In the genomic region with DNA sequence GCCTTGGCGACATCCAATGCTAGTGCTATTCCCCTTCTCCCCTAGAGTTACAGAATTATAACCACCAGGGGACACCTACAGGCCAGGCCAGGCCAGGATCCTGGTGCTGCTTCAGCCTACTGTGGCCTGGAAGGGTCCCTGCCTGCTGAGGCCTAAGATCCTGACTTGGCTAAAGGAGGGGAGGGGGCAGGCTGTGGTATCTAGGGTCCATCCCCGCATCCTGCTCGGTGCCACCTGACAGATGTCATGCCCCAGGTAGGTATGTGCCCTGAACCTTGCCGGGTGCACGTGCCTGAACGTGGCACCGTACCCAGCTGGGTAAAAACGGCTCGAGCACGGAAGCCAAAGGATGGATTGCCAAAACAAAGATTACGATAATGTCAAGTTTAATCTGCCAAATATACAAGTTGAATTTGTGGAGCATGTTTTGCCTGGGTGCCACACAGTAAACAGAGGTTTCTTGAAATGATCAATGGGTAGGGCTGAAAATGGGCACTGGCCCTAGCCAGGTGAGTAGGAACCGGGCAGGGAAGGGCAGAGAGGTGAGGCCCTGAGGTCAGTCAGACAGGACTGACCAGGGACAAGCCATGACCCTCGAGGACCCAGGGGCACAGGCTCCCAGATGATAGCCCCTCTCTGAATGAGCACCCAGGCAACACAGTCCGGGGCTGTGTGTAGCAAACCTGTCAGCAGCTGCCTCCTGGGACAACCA, we compare ENCODE assay signal across 2 cellular contexts.
TF ChIP-seq lines count a peak whose summit lies in the region.

No MANE protein-coding gene starts in this region.

TF ChIP-seq in GM23338, 12 proteins besides CTCF, POLR2A, EP300 and RAD21:
- TF ChIP-seq ZNF114 (CRISPR knock-in tag; IDR thresholded peaks at IDR 0.05) (no peak), JUNB (IDR thresholded peaks at IDR 0.05; ENCODE audit: unreplicated experiment) (no peak), CREB1 (CRISPR knock-in tag; IDR thresholded peaks at IDR 0.05; ENCODE audit: low read depth) (no peak), EZH2 (IDR thresholded peaks at IDR 0.05; ENCODE audit: low read depth, unreplicated experiment) (no peak), ZNF331 (CRISPR knock-in tag; IDR thresholded peaks at IDR 0.05; ENCODE audit: low read depth) (no peak), EZH2phosphoT487 (IDR thresholded peaks at IDR 0.05; ENCODE audit: unreplicated experiment) (no peak)
- TF ChIP-seq, protein P1, sequence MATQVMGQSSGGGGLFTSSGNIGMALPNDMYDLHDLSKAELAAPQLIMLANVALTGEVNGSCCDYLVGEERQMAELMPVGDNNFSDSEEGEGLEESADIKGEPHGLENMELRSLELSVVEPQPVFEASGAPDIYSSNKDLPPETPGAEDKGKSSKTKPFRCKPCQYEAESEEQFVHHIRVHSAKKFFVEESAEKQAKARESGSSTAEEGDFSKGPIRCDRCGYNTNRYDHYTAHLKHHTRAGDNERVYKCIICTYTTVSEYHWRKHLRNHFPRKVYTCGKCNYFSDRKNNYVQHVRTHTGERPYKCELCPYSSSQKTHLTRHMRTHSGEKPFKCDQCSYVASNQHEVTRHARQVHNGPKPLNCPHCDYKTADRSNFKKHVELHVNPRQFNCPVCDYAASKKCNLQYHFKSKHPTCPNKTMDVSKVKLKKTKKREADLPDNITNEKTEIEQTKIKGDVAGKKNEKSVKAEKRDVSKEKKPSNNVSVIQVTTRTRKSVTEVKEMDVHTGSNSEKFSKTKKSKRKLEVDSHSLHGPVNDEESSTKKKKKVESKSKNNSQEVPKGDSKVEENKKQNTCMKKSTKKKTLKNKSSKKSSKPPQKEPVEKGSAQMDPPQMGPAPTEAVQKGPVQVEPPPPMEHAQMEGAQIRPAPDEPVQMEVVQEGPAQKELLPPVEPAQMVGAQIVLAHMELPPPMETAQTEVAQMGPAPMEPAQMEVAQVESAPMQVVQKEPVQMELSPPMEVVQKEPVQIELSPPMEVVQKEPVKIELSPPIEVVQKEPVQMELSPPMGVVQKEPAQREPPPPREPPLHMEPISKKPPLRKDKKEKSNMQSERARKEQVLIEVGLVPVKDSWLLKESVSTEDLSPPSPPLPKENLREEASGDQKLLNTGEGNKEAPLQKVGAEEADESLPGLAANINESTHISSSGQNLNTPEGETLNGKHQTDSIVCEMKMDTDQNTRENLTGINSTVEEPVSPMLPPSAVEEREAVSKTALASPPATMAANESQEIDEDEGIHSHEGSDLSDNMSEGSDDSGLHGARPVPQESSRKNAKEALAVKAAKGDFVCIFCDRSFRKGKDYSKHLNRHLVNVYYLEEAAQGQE (IDR thresholded peaks at IDR 0.05; ENCODE audit: unreplicated experiment) = no peak

TF ChIP-seq in K562, 482 proteins besides CTCF, POLR2A, EP300 and RAD21:
- TF ChIP-seq POLR2AphosphoS2 (IDR thresholded peaks at IDR 0.05; ENCODE audit: low read length) = peak; percentile 82; the same call in 1 of the 2 replicates
- no peak for TF ChIP-seq IFI16 (CRISPR knock-in tag; IDR thresholded peaks at IDR 0.05)
- TF ChIP-seq MAFK (IDR thresholded peaks at IDR 0.05; ENCODE audit: low read length) = no peak
- TF ChIP-seq, protein P2, sequence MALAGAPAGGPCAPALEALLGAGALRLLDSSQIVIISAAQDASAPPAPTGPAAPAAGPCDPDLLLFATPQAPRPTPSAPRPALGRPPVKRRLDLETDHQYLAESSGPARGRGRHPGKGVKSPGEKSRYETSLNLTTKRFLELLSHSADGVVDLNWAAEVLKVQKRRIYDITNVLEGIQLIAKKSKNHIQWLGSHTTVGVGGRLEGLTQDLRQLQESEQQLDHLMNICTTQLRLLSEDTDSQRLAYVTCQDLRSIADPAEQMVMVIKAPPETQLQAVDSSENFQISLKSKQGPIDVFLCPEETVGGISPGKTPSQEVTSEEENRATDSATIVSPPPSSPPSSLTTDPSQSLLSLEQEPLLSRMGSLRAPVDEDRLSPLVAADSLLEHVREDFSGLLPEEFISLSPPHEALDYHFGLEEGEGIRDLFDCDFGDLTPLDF (CRISPR knock-in tag; IDR thresholded peaks at IDR 0.05) = no peak
- no peak for TF ChIP-seq ZNF696 (CRISPR knock-in tag; conservative IDR thresholded peaks at IDR 0.05)
- TF ChIP-seq, protein P3, sequence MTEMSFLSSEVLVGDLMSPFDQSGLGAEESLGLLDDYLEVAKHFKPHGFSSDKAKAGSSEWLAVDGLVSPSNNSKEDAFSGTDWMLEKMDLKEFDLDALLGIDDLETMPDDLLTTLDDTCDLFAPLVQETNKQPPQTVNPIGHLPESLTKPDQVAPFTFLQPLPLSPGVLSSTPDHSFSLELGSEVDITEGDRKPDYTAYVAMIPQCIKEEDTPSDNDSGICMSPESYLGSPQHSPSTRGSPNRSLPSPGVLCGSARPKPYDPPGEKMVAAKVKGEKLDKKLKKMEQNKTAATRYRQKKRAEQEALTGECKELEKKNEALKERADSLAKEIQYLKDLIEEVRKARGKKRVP (CRISPR knock-in tag; IDR thresholded peaks at IDR 0.05) = 0 out of 2 replicates have a peak, but pooled peaks have one; percentile 10
- TF ChIP-seq MED1 (CRISPR knock-in tag; IDR thresholded peaks at IDR 0.05; ENCODE audit: borderline replicate concordance) = no peak
- TF ChIP-seq, protein P4, sequence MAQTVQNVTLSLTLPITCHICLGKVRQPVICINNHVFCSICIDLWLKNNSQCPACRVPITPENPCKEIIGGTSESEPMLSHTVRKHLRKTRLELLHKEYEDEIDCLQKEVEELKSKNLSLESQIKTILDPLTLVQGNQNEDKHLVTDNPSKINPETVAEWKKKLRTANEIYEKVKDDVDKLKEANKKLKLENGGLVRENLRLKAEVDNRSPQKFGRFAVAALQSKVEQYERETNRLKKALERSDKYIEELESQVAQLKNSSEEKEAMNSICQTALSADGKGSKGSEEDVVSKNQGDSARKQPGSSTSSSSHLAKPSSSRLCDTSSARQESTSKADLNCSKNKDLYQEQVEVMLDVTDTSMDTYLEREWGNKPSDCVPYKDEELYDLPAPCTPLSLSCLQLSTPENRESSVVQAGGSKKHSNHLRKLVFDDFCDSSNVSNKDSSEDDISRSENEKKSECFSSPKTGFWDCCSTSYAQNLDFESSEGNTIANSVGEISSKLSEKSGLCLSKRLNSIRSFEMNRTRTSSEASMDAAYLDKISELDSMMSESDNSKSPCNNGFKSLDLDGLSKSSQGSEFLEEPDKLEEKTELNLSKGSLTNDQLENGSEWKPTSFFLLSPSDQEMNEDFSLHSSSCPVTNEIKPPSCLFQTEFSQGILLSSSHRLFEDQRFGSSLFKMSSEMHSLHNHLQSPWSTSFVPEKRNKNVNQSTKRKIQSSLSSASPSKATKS (CRISPR knock-in tag; IDR thresholded peaks at IDR 0.05) = no peak
- no peak for TF ChIP-seq GABPB1 (CRISPR knock-in tag; IDR thresholded peaks at IDR 0.05)
- no peak for TF ChIP-seq KAT7 (CRISPR knock-in tag; IDR thresholded peaks at IDR 0.05; ENCODE audit: borderline replicate concordance)
- TF ChIP-seq POLR2G (IDR thresholded peaks at IDR 0.05; ENCODE audit: low read depth, low read length) = peak; percentile 71
- peak; percentile 59 for TF ChIP-seq RBFOX2 (IDR thresholded peaks at IDR 0.05; ENCODE audit: low read depth, low read length)
- TF ChIP-seq SMARCA5 (IDR thresholded peaks at IDR 0.05) = no peak
- TF ChIP-seq SUPT5H (IDR thresholded peaks at IDR 0.05) = peak; percentile 61
- TF ChIP-seq, protein P5, sequence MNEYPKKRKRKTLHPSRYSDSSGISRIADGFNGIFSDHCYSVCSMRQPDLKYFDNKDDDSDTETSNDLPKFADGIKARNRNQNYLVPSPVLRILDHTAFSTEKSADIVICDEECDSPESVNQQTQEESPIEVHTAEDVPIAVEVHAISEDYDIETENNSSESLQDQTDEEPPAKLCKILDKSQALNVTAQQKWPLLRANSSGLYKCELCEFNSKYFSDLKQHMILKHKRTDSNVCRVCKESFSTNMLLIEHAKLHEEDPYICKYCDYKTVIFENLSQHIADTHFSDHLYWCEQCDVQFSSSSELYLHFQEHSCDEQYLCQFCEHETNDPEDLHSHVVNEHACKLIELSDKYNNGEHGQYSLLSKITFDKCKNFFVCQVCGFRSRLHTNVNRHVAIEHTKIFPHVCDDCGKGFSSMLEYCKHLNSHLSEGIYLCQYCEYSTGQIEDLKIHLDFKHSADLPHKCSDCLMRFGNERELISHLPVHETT (CRISPR knock-in tag; conservative IDR thresholded peaks at IDR 0.05 in 1 of 2, IDR thresholded peaks at IDR 0.05 in 1 of 2) = no peak
- TF ChIP-seq, protein P6, sequence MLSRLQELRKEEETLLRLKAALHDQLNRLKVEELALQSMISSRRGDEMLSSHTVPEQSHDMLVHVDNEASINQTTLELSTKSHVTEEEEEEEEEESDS (CRISPR knock-in tag; IDR thresholded peaks at IDR 0.05) = no peak
- TF ChIP-seq, protein P7, sequence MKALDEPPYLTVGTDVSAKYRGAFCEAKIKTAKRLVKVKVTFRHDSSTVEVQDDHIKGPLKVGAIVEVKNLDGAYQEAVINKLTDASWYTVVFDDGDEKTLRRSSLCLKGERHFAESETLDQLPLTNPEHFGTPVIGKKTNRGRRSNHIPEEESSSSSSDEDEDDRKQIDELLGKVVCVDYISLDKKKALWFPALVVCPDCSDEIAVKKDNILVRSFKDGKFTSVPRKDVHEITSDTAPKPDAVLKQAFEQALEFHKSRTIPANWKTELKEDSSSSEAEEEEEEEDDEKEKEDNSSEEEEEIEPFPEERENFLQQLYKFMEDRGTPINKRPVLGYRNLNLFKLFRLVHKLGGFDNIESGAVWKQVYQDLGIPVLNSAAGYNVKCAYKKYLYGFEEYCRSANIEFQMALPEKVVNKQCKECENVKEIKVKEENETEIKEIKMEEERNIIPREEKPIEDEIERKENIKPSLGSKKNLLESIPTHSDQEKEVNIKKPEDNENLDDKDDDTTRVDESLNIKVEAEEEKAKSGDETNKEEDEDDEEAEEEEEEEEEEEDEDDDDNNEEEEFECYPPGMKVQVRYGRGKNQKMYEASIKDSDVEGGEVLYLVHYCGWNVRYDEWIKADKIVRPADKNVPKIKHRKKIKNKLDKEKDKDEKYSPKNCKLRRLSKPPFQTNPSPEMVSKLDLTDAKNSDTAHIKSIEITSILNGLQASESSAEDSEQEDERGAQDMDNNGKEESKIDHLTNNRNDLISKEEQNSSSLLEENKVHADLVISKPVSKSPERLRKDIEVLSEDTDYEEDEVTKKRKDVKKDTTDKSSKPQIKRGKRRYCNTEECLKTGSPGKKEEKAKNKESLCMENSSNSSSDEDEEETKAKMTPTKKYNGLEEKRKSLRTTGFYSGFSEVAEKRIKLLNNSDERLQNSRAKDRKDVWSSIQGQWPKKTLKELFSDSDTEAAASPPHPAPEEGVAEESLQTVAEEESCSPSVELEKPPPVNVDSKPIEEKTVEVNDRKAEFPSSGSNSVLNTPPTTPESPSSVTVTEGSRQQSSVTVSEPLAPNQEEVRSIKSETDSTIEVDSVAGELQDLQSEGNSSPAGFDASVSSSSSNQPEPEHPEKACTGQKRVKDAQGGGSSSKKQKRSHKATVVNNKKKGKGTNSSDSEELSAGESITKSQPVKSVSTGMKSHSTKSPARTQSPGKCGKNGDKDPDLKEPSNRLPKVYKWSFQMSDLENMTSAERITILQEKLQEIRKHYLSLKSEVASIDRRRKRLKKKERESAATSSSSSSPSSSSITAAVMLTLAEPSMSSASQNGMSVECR (CRISPR knock-in tag; IDR thresholded peaks at IDR 0.05) = no peak
